Comparison of ENCODE assay signal across 11 cellular contexts in the genomic region with DNA sequence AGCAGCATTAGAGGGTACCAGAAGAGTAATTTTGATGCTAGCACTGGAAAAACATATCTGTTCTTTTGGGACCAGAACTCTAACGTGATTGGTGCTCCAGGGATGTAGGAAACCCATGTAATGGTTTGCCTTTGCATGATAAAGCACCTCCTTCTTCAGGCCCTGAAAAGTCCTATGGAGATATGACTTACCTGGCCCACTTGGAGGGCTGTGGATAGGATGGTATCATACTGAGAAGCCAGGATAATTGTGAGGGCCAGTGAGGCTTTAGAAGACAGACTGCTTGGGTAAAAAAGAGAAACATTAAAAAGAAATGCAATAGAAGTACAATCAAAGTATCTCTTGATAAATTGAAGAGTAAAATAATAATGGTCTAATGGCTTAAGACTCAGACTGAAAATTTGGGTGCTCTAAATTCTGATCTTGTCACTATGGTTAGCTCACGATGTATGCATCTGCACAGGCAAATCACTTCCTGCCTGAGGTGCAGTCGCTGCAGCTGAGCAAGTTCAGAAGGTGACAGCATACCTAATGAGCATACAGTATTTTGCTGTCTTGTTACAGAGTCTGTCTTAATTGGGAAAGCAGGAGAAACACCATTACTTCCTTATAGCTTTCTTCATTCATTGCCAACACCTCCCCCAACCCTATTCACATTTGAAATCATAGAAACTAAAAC.
DNase-seq lines count a peak whose midpoint lies in the region; ATAC-seq, FAIRE-seq and TF ChIP-seq lines count a peak whose summit lies in the region.
"Had no signal": no experiment of that assay in that cellular context is flagged by ENCODE, and none has a peak within 500 bp of the region (broad histone marks: within the 10 kb centered on the region; RNA-seq: fewer than 3 reads in every experiment).

No MANE protein-coding gene starts in this region.

- H3K9me3 ChIP-seq in left lung: peaks cover 0 to 3% of the 10 kb centered on the region in 2 donors
- peaks cover 0 to 9% (median 2%) of the 10 kb centered on the region in 4 donors for H3K9me3 ChIP-seq in stomach

- peak; percentile 86 for FAIRE-seq in GM19239 (lab: Jason Lieb, UNC)

- WGBS in stomach, 5 donors: 44 to 60% (median 57%) methylated on average over 3 of the region's 3 CpGs

- DNase-seq in GM10248 (ENCODE audit: extremely low spot score): peak; percentile 16
- no peak for DNase-seq in GM19239 (ENCODE audit: insufficient read length, low spot score)
- no peak for DNase-seq in left lung
- DNase-seq in natural killer cell: no peak
- DNase-seq in HT-29 (ENCODE audit: low spot score): no peak
- no peak for DNase-seq in stomach
- DNase-seq: activated T-cell treated with anti-CD3 and anti-CD28 coated beads for 4 hours, posterior cingulate gyrus had no signal

- H3K4me3 ChIP-seq in left lung: no peak overlapping the region
- no peak overlapping the region for H3K4me3 ChIP-seq in stomach

- ATAC-seq in HG02642 (IDR thresholded peaks at IDR 0.05; ENCODE audit: poor library complexity, unreplicated experiment): peak; percentile 98
- peak; percentile 94 for ATAC-seq in HG03521 (IDR thresholded peaks at IDR 0.05; ENCODE audit: unreplicated experiment)
- no peak for ATAC-seq in left lung
- ATAC-seq in natural killer cell: no peak

- no peaks in the 10 kb centered on the region for H3K27me3 Mint-ChIP-seq in natural killer cell (ENCODE audit: low read depth in 2 of 2)
- H3K27me3 Mint-ChIP-seq: IgD-negative memory B cell had no signal

- no peak overlapping the region for H3K27ac Mint-ChIP-seq in natural killer cell
- H3K27ac Mint-ChIP-seq: IgD-negative memory B cell had no signal

- POLR2A ChIA-PET in GM10248 (lab: Yijun Ruan, JAX): no interaction called here

- CTCF ChIA-PET in GM10248 (lab: Yijun Ruan, JAX): interaction anchor here (0.7 kb wide), 1 partner anchor 13 kb away, joined by 3 read pairs; no protein-coding TSS in a partner anchor

- no peak for TF ChIP-seq CTCF in GM10248 (IDR thresholded peaks at IDR 0.05; ENCODE audit: control extremely low read depth, extremely low read depth, low read depth, missing control alignments)
- TF ChIP-seq CTCF in left lung (IDR thresholded peaks at IDR 0.05): no peak
- TF ChIP-seq CTCF in natural killer cell (IDR thresholded peaks at IDR 0.05): no peak
- TF ChIP-seq CTCF in stomach (IDR thresholded peaks at IDR 0.05): no peak

- H3K4me1 ChIP-seq in left lung (no peaks in the 10 kb centered on the region), stomach (peaks cover 0 to 4% (median 0%) of the 10 kb centered on the region in 4 donors)

- no peaks in the 10 kb centered on the region for H3K4me1 Mint-ChIP-seq in natural killer cell

- H3K27me3 ChIP-seq in left lung: no peaks in the 10 kb centered on the region
- H3K27me3 ChIP-seq in stomach: no peaks in the 10 kb centered on the region

- H3K36me3 ChIP-seq in left lung: no peaks in the 10 kb centered on the region
- H3K36me3 ChIP-seq in stomach: no peaks in the 10 kb centered on the region

- peaks cover 17 to 31% of the 10 kb centered on the region in 2 donors for H3K9me3 Mint-ChIP-seq in natural killer cell

- intact Hi-C loops in left lung (cut with DNase I) (no loop called here), natural killer cell (cut with micrococcal nuclease) (no loop called here), stomach (cut with DNase I; ENCODE audit: low total_unique reads) (no loop called here)

- H3K4me3 Mint-ChIP-seq in natural killer cell: no peak overlapping the region

- H3K36me3 Mint-ChIP-seq in natural killer cell: peaks cover 6% of the 10 kb centered on the region

- TF ChIP-seq POLR2A in stomach (IDR thresholded peaks at IDR 0.05): no peak

- no peak overlapping the region for H3K27ac ChIP-seq in left lung
- no peak overlapping the region for H3K27ac ChIP-seq in stomach

- no peak for TF ChIP-seq EP300 in stomach (IDR thresholded peaks at IDR 0.05)

Comparison
In these comparisons a context has a peak if more than half of its experiments do, and no peak if none do; other contexts are left out.
1. ATAC-seq: peak in HG02642 (single experiment) and HG03521 (single experiment); none in left lung (single experiment) and natural killer cell (0 of 3).